16 cellular contexts compared by ENCODE assay signal in genomic region chr10:122481296-122482056, GRCh38. TPM values are rescaled to one million over a fixed set of nuclear protein-coding genes. Genes with fewer than 3 reads are reported as not detected.
DNase-seq lines count a peak whose midpoint lies in the region; ATAC-seq and TF ChIP-seq lines count a peak whose summit lies in the region.
"Had no signal": no experiment of that assay in that cellular context is flagged by ENCODE, and none has a peak within 500 bp of the region (broad histone marks: within the 10 kb centered on the region; RNA-seq: fewer than 3 reads in every experiment).

No MANE protein-coding gene starts in this region.

- TF ChIP-seq CTCF in MCF 10A (IDR thresholded peaks at IDR 0.05; ENCODE audit: unreplicated experiment) (no peak), breast epithelium (IDR thresholded peaks at IDR 0.05) (no peak), RWPE1 (conservative IDR thresholded peaks at IDR 0.05; ENCODE audit: low read depth) (no peak), chondrocyte (IDR thresholded peaks at IDR 0.05) (no peak), osteocyte (IDR thresholded peaks at IDR 0.05) (no peak), esophagus muscularis mucosa (IDR thresholded peaks at IDR 0.05) (no peak)

- H3K36me3 Mint-ChIP-seq in MCF 10A (ENCODE audit: insufficient read depth, unreplicated experiment), result peaks cover 10% of the 10 kb centered on the region
- H3K36me3 Mint-ChIP-seq in chondrocyte (ENCODE audit: low read depth), result peaks cover 22% of the 10 kb centered on the region
- peaks cover 46% of the 10 kb centered on the region for H3K36me3 Mint-ChIP-seq in osteocyte (ENCODE audit: unreplicated experiment)

- H3K27ac Mint-ChIP-seq in MCF 10A (ENCODE audit: low read depth, unreplicated experiment) (peak overlapping the region; percentile 19), chondrocyte (ENCODE audit: unreplicated experiment) (peak overlapping the region; percentile 24), osteocyte (ENCODE audit: unreplicated experiment) (peak overlapping the region; percentile 31)
- H3K27ac Mint-ChIP-seq: CD8-positive, alpha-beta memory T cell had no signal

- H3K27ac ChIP-seq in breast epithelium (no peak overlapping the region), RWPE1 (peak overlapping the region; percentile 56), esophagus muscularis mucosa (replicated peaks in 1 of 4) (no peak overlapping the region), GM23248 (no peak overlapping the region)
- H3K27ac ChIP-seq: 22Rv1 had no signal

- TF ChIP-seq EP300 in esophagus muscularis mucosa (IDR thresholded peaks at IDR 0.05), result no peak

- H3K79me2 ChIP-seq in GM23248 (ENCODE audit: insufficient read depth), result peaks cover 79% of the 10 kb centered on the region

- peaks cover 7% of the 10 kb centered on the region for H3F3A ChIP-seq in GM23248 (ENCODE audit: insufficient read depth)

- H4K20me1 ChIP-seq in GM23248 (ENCODE audit: insufficient read depth), result no peaks in the 10 kb centered on the region

- TF ChIP-seq POLR2A in breast epithelium (IDR thresholded peaks at IDR 0.05) (no peak), esophagus muscularis mucosa (IDR thresholded peaks at IDR 0.05; ENCODE audit: low read depth) (no peak)

- 94% methylated on average over 4 of the region's 6 CpGs for WGBS in esophagus muscularis mucosa
- 84 to 86% methylated on average over 6 of the region's 6 CpGs for WGBS in GM23248 (ENCODE audit: low coverage in 1 of 2, low lambda C conversion rate in 2 of 2, missing lambda C conversion rate in 2 of 2), 2 experiments

- CTCF ChIA-PET in MCF 10A (lab: Yijun Ruan, JAX), result interaction anchor here (1.1 kb wide), 1 partner anchor 14 kb away, joined by 3 read pairs; no protein-coding TSS in a partner anchor
- CTCF ChIA-PET in RWPE1 (lab: Yijun Ruan, JAX), result interaction anchor here (0.6 kb wide), 1 partner anchor 84 kb away, joined by 4 read pairs; no protein-coding TSS in a partner anchor

- H3K4me2 ChIP-seq in GM23248 (ENCODE audit: unreplicated experiment), result no peak overlapping the region

- H3K4me3 ChIP-seq in breast epithelium (no peak overlapping the region), esophagus muscularis mucosa (no peak overlapping the region), GM23248 (no peak overlapping the region)

- intact Hi-C loops in MCF 10A (cut with micrococcal nuclease) (no loop called here), breast epithelium (cut with DNase I; ENCODE audit: low total_unique reads) (no loop called here), esophagus muscularis mucosa (cut with DNase I) (no loop called here)

- H3K9me3 Mint-ChIP-seq in MCF 10A (ENCODE audit: unreplicated experiment), result peaks cover 8% of the 10 kb centered on the region
- H3K9me3 Mint-ChIP-seq in chondrocyte (ENCODE audit: low read depth), result peaks cover 2% of the 10 kb centered on the region
- H3K9me3 Mint-ChIP-seq in osteocyte (ENCODE audit: unreplicated experiment), result no peaks in the 10 kb centered on the region

- H3K9me3 ChIP-seq in breast epithelium (no peaks in the 10 kb centered on the region), esophagus muscularis mucosa (no peaks in the 10 kb centered on the region), GM23248 (ENCODE audit: low read depth) (no peaks in the 10 kb centered on the region)

- H3K27me3 Mint-ChIP-seq in MCF 10A (ENCODE audit: insufficient read depth, unreplicated experiment) (no peaks in the 10 kb centered on the region), chondrocyte (ENCODE audit: low read depth) (no peaks in the 10 kb centered on the region), osteocyte (ENCODE audit: unreplicated experiment) (no peaks in the 10 kb centered on the region)

- H3K4me1 ChIP-seq in breast epithelium (peaks cover 0 to 3% of the 10 kb centered on the region in 2 donors), esophagus muscularis mucosa (peaks cover 15 to 63% (median 46%) of the 10 kb centered on the region in 4 donors), GM23248 (ENCODE audit: insufficient read depth) (peaks cover 1% of the 10 kb centered on the region; the same call in 1 of the 2 replicates)

- no peak overlapping the region for H3K9ac ChIP-seq in GM23248

- H3K9me2 ChIP-seq in GM23248 (ENCODE audit: insufficient read depth), result no peaks in the 10 kb centered on the region

- no peak overlapping the region for H3K4me3 Mint-ChIP-seq in MCF 10A (ENCODE audit: unreplicated experiment)
- no peak overlapping the region for H3K4me3 Mint-ChIP-seq in chondrocyte (ENCODE audit: unreplicated experiment)
- no peak overlapping the region for H3K4me3 Mint-ChIP-seq in osteocyte (ENCODE audit: unreplicated experiment)
- H3K4me3 Mint-ChIP-seq: CD8-positive, alpha-beta memory T cell had no signal

- in situ Hi-C loops in GM23248 (cut with MboI), result no loop called here

- no peak for ATAC-seq in left lobe of liver

- H3K27me3 ChIP-seq in breast epithelium (no peaks in the 10 kb centered on the region), esophagus muscularis mucosa (no peaks in the 10 kb centered on the region), GM23248 (replicated peaks; ENCODE audit: insufficient read depth) (no peaks in the 10 kb centered on the region)

- H3K4me1 Mint-ChIP-seq in MCF 10A (ENCODE audit: insufficient read depth, unreplicated experiment) (peaks cover 9% of the 10 kb centered on the region), chondrocyte (ENCODE audit: low read depth) (peaks cover 72% of the 10 kb centered on the region), osteocyte (ENCODE audit: unreplicated experiment) (peaks cover 53% of the 10 kb centered on the region)
- H3K4me1 Mint-ChIP-seq: CD8-positive, alpha-beta memory T cell had no signal

- H3K36me3 ChIP-seq in breast epithelium, result no peaks in the 10 kb centered on the region
- peaks cover 0 to 4% (median 0%) of the 10 kb centered on the region in 4 donors for H3K36me3 ChIP-seq in esophagus muscularis mucosa
- H3K36me3 ChIP-seq in GM23248 (ENCODE audit: low read depth), result no peaks in the 10 kb centered on the region

- no peak overlapping the region for H2AFZ ChIP-seq in GM23248

- POLR2A ChIA-PET in MCF 10A (lab: Yijun Ruan, JAX), result interaction anchor here (1.0 to 3.7 kb wide), 3 partner anchors 9 to 24 kb away, joined by 3 to 10 read pairs (median 3); no protein-coding TSS in a partner anchor
- POLR2A ChIA-PET in RWPE1 (lab: Yijun Ruan, JAX; ENCODE audit: low non-redundant PET), result no interaction called here

- BruUV-seq in MCF 10A (replicated peaks; lab: Mats Ljungman, UMichigan), result no TSS peak

- DNase-seq in MCF 10A (ENCODE audit: unreplicated experiment), result no peak
- DNase-seq in breast epithelium (ENCODE audit: low spot score in 2 of 2), result no peak
- DNase-seq in RWPE1 (ENCODE audit: low spot score), result no peak
- DNase-seq in chondrocyte (ENCODE audit: low spot score), result no peak
- no peak for DNase-seq in osteocyte (ENCODE audit: extremely low spot score, unreplicated experiment)
- no peak for DNase-seq in esophagus muscularis mucosa (ENCODE audit: extremely low spot score)
- DNase-seq in left lobe of liver (ENCODE audit: low spot score), result no peak
- DNase-seq in GM23248, result no peak
- DNase-seq: Caco-2; CD8-positive, alpha-beta memory T cell; DND-41; GDM1; H7 had no signal

RNA-seq across cellular contexts. Expression of gene HTRA1, which starts 20.1 kb away (rescaled TPM):
- total RNA-seq in MCF 10A (2022) (157 and 175 TPM in 2 replicates), breast epithelium (100 to 1,000 TPM; 116 to 347 (median 152) TPM), chondrocyte (1,260 to 1,504 TPM (median 1,485 TPM) in 3 replicates), osteocyte (1,546 and 1,638 TPM in 2 replicates), esophagus muscularis mucosa (100 to 1,000 TPM; 101 to 146 (median 109) TPM), left lobe of liver (83.1 TPM)
- total RNA-seq in GM23248 (2014; rRNA removed; shearing (Covaris generic)), result 395 and 405 TPM in 2 replicates
- polyA plus RNA-seq in GM23248 (2016; fragmentation: Nextera tagmentation; extraction: Ambion mirVana), result 220 and 303 TPM in 2 replicates

RNA-seq across cellular contexts. Expression of gene ARMS2, which starts 27.0 kb away (rescaled TPM):
- not detected in 2 replicates for total RNA-seq in MCF 10A (2022)
- total RNA-seq in breast epithelium, result not detected
- 0.62 to 1.1 TPM in 2 of 3 replicates, not detected in the other for total RNA-seq in chondrocyte
- not detected in 2 replicates for total RNA-seq in osteocyte
- 1 to 10 TPM in 1 of 4 donors, not detected in 3; 1.2 TPM for total RNA-seq in esophagus muscularis mucosa
- not detected for total RNA-seq in left lobe of liver
- not detected in 2 replicates for total RNA-seq in GM23248 (2014; rRNA removed; shearing (Covaris generic))
- not detected in 2 replicates for polyA plus RNA-seq in GM23248 (2016; fragmentation: Nextera tagmentation; extraction: Ambion mirVana)
- total RNA-seq: A673; Caco-2; CD8-positive, alpha-beta memory T cell; H7 had no signal
- polyA plus RNA-seq: BJ; CD8-positive, alpha-beta memory T cell had no signal
